In the genomic region with DNA sequence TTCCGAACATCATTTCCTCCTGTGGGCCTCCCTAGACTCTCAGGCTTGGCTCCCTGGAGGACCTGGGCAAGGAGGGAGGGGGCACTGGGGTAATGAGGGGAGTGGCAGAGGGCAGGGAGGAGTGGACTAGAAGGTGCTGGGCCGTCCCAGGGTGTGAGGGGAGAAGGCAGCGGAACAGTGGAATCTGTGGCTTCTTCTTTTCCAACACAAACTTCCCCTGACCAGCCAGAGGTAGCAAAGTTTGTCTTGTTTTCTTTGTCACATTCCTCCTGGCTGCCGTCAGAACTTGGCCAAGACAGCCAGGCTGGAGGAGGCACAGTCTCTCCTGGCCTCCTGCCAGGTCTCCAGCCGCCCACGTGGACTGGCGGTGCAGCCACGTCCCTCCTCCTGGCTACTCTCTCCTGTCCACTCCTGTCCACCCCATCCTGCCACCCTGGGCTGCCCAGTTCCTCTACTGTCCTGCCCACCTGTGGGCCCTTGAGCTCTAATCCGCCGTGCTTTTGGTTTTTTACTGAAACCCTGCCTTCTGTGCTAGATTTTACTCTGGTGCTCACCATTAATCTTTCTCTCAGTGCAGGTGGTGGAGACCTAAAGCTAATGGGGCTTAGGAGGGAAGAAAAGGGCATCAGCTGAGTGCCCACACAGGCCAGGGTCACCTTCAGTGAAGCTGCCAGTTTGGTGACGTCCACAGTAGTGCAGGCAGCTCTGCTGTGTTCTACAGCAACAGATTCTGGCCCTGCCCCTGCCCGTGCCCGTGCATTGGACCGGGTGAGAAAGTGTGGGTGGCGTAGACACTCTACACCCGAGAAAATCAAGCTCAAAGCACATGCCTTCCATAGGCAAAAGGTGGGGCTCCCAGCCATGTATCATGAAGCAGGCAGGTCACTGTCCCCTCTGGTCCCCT, we compare ENCODE assay signal across 8 cellular contexts. TPM values are rescaled to one million over a fixed set of nuclear protein-coding genes. Genes with fewer than 3 reads are reported as not detected.
DNase-seq lines count a peak whose midpoint lies in the region; ATAC-seq and TF ChIP-seq lines count a peak whose summit lies in the region.

No MANE protein-coding gene starts in this region.

- no peak overlapping the region for H3K4me3 ChIP-seq in SK-N-SH (ENCODE audit: low read depth in 2 of 2, low read length in 1 of 2)
- no peak overlapping the region for H3K4me3 ChIP-seq in fibroblast of villous mesenchyme (ENCODE audit: low read depth, low read length)
- H3K4me3 ChIP-seq in ovary = no peak overlapping the region

- H3K27me3 ChIP-seq in SK-N-SH (ENCODE audit: insufficient read depth) (no peaks in the 10 kb centered on the region), ovary (no peaks in the 10 kb centered on the region)

- H3F3A ChIP-seq in SK-N-SH (replicated peaks; ENCODE audit: insufficient read depth) = peaks cover 3% of the 10 kb centered on the region

- TF ChIP-seq RAD21 in SK-N-SH (IDR thresholded peaks at IDR 0.05; ENCODE audit: low read length) = no peak

- intact Hi-C loops in ovary (cut with DNase I) = no loop called here

- peak overlapping the region; percentile 21; the same call in 1 of the 2 replicates for H3K9ac ChIP-seq in SK-N-SH

- peaks cover 4% of the 10 kb centered on the region; the same call in 1 of the 2 replicates for H3K79me2 ChIP-seq in SK-N-SH (ENCODE audit: insufficient read depth)

- H3K9me3 ChIP-seq in SK-N-SH (no peaks in the 10 kb centered on the region), ovary (no peaks in the 10 kb centered on the region)

- no peak for TF ChIP-seq POLR2A in ovary (IDR thresholded peaks at IDR 0.05)

- H3K36me3 ChIP-seq in SK-N-SH (replicated peaks in 1 of 2; ENCODE audit: control insufficient read depth in 1 of 2, insufficient read depth in 2 of 2, low read length in 1 of 2) (no peaks in the 10 kb centered on the region), ovary (no peaks in the 10 kb centered on the region)

- H3K27ac ChIP-seq in C4-2B (peak overlapping the region; percentile 16), SK-N-SH (ENCODE audit: low read depth in 2 of 2, low read length in 1 of 2) (peak overlapping the region in 1 of 2 experiments; percentile 61; a peak in 2 of 4 replicates), ovary (peak overlapping the region in 1 of 2 donors; percentile 71)

- TF ChIP-seq EP300 in SK-N-SH (IDR thresholded peaks at IDR 0.05; ENCODE audit: borderline replicate concordance in 1 of 2, low read depth in 1 of 2, low read length in 1 of 2) = no peak
- no peak for TF ChIP-seq EP300 in ovary (IDR thresholded peaks at IDR 0.05)

- H3K4me1 ChIP-seq in SK-N-SH (ENCODE audit: control insufficient read depth in 1 of 2, insufficient read depth in 2 of 2, low read depth in 1 of 2, low read length in 1 of 2) (peaks cover 2 to 8% of the 10 kb centered on the region in 2 experiments; a peak in 2 of 4 replicates), ovary (ENCODE audit: insufficient read depth) (peaks cover 8% of the 10 kb centered on the region)

- POLR2A ChIA-PET in SK-N-SH (lab: Yijun Ruan, JAX) = no interaction called here

- no peak for TF ChIP-seq CTCF in C4-2B (conservative IDR thresholded peaks at IDR 0.05)
- no peak for TF ChIP-seq CTCF in SK-N-SH (IDR thresholded peaks at IDR 0.05)
- no peak for TF ChIP-seq CTCF in fibroblast of villous mesenchyme (IDR thresholded peaks at IDR 0.05; ENCODE audit: insufficient read depth, low read depth, low read length)
- TF ChIP-seq CTCF in ovary (IDR thresholded peaks at IDR 0.05) = no peak

- 0 out of 2 replicates have a peak, but pooled peaks cover 3% of the 10 kb centered on the region for H4K20me1 ChIP-seq in SK-N-SH (ENCODE audit: insufficient read depth)

- no peak for ATAC-seq in HG02938 (IDR thresholded peaks at IDR 0.05; ENCODE audit: unreplicated experiment)

- CTCF ChIA-PET in SK-N-SH (lab: Yijun Ruan, JAX) = interaction anchor here (1.0 to 2.0 kb wide), 3 partner anchors 69 to 244 kb away, joined by 3 to 4 read pairs (median 4); no protein-coding TSS in a partner anchor

- H3K4me2 ChIP-seq in SK-N-SH = peak overlapping the region; percentile 75; the same call in 1 of the 2 replicates

- no peaks in the 10 kb centered on the region for H3K9me2 ChIP-seq in SK-N-SH

- DNase-seq in SK-N-SH (peak; percentile 48), fibroblast of villous mesenchyme (ENCODE audit: low read depth) (peak; percentile 92), ovary (peak; percentile 52 to 94 (median 91)), mesenteric fat pad (ENCODE audit: low spot score) (no peak), HuH-7.5 (ENCODE audit: low spot score) (no peak)
- DNase-seq in activated naive CD4-positive, alpha-beta T cell treated with anti-CD3 and anti-CD28 coated beads, Interleukin-2, amount 50 U/mL, for 16 hours = no peak

- WGBS in SK-N-SH (ENCODE audit: low lambda C conversion rate) = 39% methylated on average over 16 of the region's 16 CpGs
- 33 to 35% (median 34%) methylated on average over 16 of the region's 16 CpGs for WGBS in ovary, 3 donors

- H2AFZ ChIP-seq in SK-N-SH (ENCODE audit: low read depth) = no peak overlapping the region

TF ChIP-seq in SK-N-SH, 30 proteins besides CTCF, POLR2A, EP300 and RAD21 (continues in another document):
- TF ChIP-seq TCF12 (IDR thresholded peaks at IDR 0.05) = peak; percentile 61; the same call in 1 of the 2 replicates
- TF ChIP-seq RXRA (IDR thresholded peaks at IDR 0.05; ENCODE audit: borderline replicate concordance, low read depth) = no peak
- TF ChIP-seq USF1 (IDR thresholded peaks at IDR 0.05; ENCODE audit: borderline replicate concordance, low read depth) = peak; percentile 69; the same call in 1 of the 2 replicates
- TF ChIP-seq, protein P1, sequence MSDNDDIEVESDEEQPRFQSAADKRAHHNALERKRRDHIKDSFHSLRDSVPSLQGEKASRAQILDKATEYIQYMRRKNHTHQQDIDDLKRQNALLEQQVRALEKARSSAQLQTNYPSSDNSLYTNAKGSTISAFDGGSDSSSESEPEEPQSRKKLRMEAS (IDR thresholded peaks at IDR 0.05; ENCODE audit: low read depth) = peak; percentile 91
- TF ChIP-seq NFIC (IDR thresholded peaks at IDR 0.05; ENCODE audit: borderline replicate concordance) = peak; percentile 95
- peak; percentile 18; the same call in 1 of the 2 replicates for TF ChIP-seq POLR2AphosphoS5 (IDR thresholded peaks at IDR 0.05; ENCODE audit: low read depth, low read length)
- TF ChIP-seq SMC3 (IDR thresholded peaks at IDR 0.05; ENCODE audit: low read depth, low read length) = no peak
- no peak for TF ChIP-seq MEF2A (IDR thresholded peaks at IDR 0.05; ENCODE audit: borderline replicate concordance, low read depth)
- TF ChIP-seq EZH2phosphoT487 (IDR thresholded peaks at IDR 0.05; ENCODE audit: borderline replicate concordance, low read depth) = no peak
- TF ChIP-seq SIN3A (IDR thresholded peaks at IDR 0.05; ENCODE audit: borderline replicate concordance, low read depth, low read length) = no peak
- TF ChIP-seq PBX3 (IDR thresholded peaks at IDR 0.05) = peak; percentile 40; the same call in 1 of the 2 replicates
- no peak for TF ChIP-seq CHD2 (IDR thresholded peaks at IDR 0.05; ENCODE audit: low read length, partially characterized antibody)

RNA-seq across cellular contexts. Expression of gene CDSN, which starts 2.8 kb away (rescaled TPM):
- polyA plus RNA-seq in SK-N-SH (2012; rRNA removed) = 0.02 TPM in 1 of 2 replicates, not detected in the other
- polyA plus RNA-seq in SK-N-SH (2012; cell fraction: cytosol; rRNA removed) = not detected in 2 replicates
- polyA plus RNA-seq in SK-N-SH (2012; cell fraction: nucleus; rRNA removed) = not detected in 2 replicates
- not detected in 2 replicates for total RNA-seq in fibroblast of villous mesenchyme
- under 1 TPM in 1 of 7 donors, not detected in 6; 0.34 TPM for total RNA-seq in ovary
- polyA plus RNA-seq in ovary = under 1 TPM in 1 of 2 donors, not detected in 1; 0.05 TPM
- not detected for total RNA-seq in mesenteric fat pad

RNA-seq across cellular contexts. Expression of gene PSORS1C1, which starts 8.5 kb away (rescaled TPM):
- 3.0 and 3.1 TPM in 2 replicates for polyA plus RNA-seq in SK-N-SH (2012; rRNA removed)
- 0.94 and 2.8 TPM in 2 replicates for polyA plus RNA-seq in SK-N-SH (2012; cell fraction: cytosol; rRNA removed)
- 10.7 and 14.9 TPM in 2 replicates for polyA plus RNA-seq in SK-N-SH (2012; cell fraction: nucleus; rRNA removed)
- 0.97 and 3.0 TPM in 2 replicates for total RNA-seq in fibroblast of villous mesenchyme
- 1 to 10 TPM in 5 of 7 donors, under 1 TPM in 2; 0.45 to 7.7 (median 2.2) TPM for total RNA-seq in ovary
- 1 to 10 TPM; 3.8 to 7.8 TPM for polyA plus RNA-seq in ovary
- 0.45 TPM for total RNA-seq in mesenteric fat pad

RNA-seq across cellular contexts. Expression of gene C6orf15, which starts 10.7 kb away (rescaled TPM):
- polyA plus RNA-seq in SK-N-SH (2012; rRNA removed) (not detected in 2 replicates), ovary (not detected)
- polyA plus RNA-seq in SK-N-SH (2012; cell fraction: cytosol; rRNA removed) = 0.03 TPM in 1 of 2 replicates, not detected in the other
- polyA plus RNA-seq in SK-N-SH (2012; cell fraction: nucleus; rRNA removed) = not detected in 2 replicates
- total RNA-seq in fibroblast of villous mesenchyme (not detected in 2 replicates), ovary (not detected), mesenteric fat pad (not detected)

RNA-seq across cellular contexts. Expression of gene PSORS1C2, which starts 15.8 kb away (rescaled TPM):
- polyA plus RNA-seq in SK-N-SH (2012; rRNA removed) = not detected in 2 replicates
- 0.03 TPM in 1 of 2 replicates, not detected in the other for polyA plus RNA-seq in SK-N-SH (2012; cell fraction: cytosol; rRNA removed)
- polyA plus RNA-seq in SK-N-SH (2012; cell fraction: nucleus; rRNA removed) = not detected in 2 replicates
- total RNA-seq in fibroblast of villous mesenchyme = not detected in 2 replicates
- total RNA-seq in ovary = not detected
- not detected for polyA plus RNA-seq in ovary
- not detected for total RNA-seq in mesenteric fat pad

RNA-seq across cellular contexts. Expression of gene CCHCR1, which starts 34.5 kb away (rescaled TPM):
- 15.5 and 18.7 TPM in 2 replicates for polyA plus RNA-seq in SK-N-SH (2012; rRNA removed)
- polyA plus RNA-seq in SK-N-SH (2012; cell fraction: cytosol; rRNA removed) = 6.0 and 10.0 TPM in 2 replicates
- 46.7 and 87.3 TPM in 2 replicates for polyA plus RNA-seq in SK-N-SH (2012; cell fraction: nucleus; rRNA removed)
- 14.7 and 16.4 TPM in 2 replicates for total RNA-seq in fibroblast of villous mesenchyme
- total RNA-seq in ovary = 10 to 100 TPM; 11.2 to 31.5 (median 25.6) TPM
- polyA plus RNA-seq in ovary = 10 to 100 TPM; 11.9 to 21.2 TPM
- total RNA-seq in mesenteric fat pad = 8.4 TPM

Comparison
In these comparisons a context has a peak if more than half of its experiments do, and no peak if none do; other contexts are left out.
1. DNase-seq: peak in SK-N-SH (single experiment), fibroblast of villous mesenchyme (single experiment) and ovary (5 of 5); none in mesenteric fat pad (single experiment), activated naive CD4-positive, alpha-beta T cell treated with anti-CD3 and anti-CD28 coated beads, Interleukin-2, amount 50 U/mL, for 16 hours (single experiment) and HuH-7.5 (single experiment).